In genomic region chr15:90049666-90050604, GRCh38 we compare ENCODE assay signal across 20 cellular contexts. TPM values are rescaled to one million over a fixed set of nuclear protein-coding genes. Genes with fewer than 3 reads are reported as not detected.
A peak's percentile ranks its signal among the peaks of the same experiment; 100 is the strongest.
DNase-seq lines count a peak whose midpoint lies in the region; ATAC-seq and TF ChIP-seq lines count a peak whose summit lies in the region.
"Had no signal": no experiment of that assay in that cellular context is flagged by ENCODE, and none has a peak within 500 bp of the region (broad histone marks: within the 10 kb centered on the region; RNA-seq: fewer than 3 reads in every experiment).

No MANE protein-coding gene starts in this region.

- DNase-seq in CD14-positive monocyte (ENCODE audit: low spot score) (no peak), GM23338 (ENCODE audit: low spot score) (no peak), cerebellar cortex (ENCODE audit: low spot score) (peak; percentile 27), nephron progenitor cell (no peak), GDM1 (lab: John Stamatoyannopoulos, UW) (no peak), NCI-H1930 (lab: John Stamatoyannopoulos, UW) (no peak)
- DNase-seq in activated CD8-positive, alpha-beta memory T cell treated with anti-CD3 and anti-CD28 coated beads, Interleukin-2, amount 10 ng/mL, durations not matched to agents 7 days and 5 days: no peak
- DNase-seq: activated T-cell treated with anti-CD3 and anti-CD28 coated beads, Interleukin-2, amount 50 U/mL, for 48 hours; AML-193; effector CD8-positive, alpha-beta T cell; HCEC 1CT; hippocampal formation; kidney glomerular epithelial cell; NCI-H82; small intestine; tibial artery had no signal

- CTCF ChIA-PET in activated CD8-positive, alpha-beta memory T cell treated with anti-CD3 and anti-CD28 coated beads, Interleukin-2, amount 10 ng/mL, durations not matched to agents 7 days and 5 days (lab: Charles Lee): no interaction called here

- H3K27ac Mint-ChIP-seq in CD14-positive monocyte (peak overlapping the region in 6 of 7 donors; percentile 48 to 82 (median 76)), GM23338 (peak overlapping the region; percentile 19; the same call in 1 of the 2 replicates), nephron progenitor cell (peak overlapping the region; percentile 77)
- H3K27ac Mint-ChIP-seq in activated CD8-positive, alpha-beta memory T cell treated with anti-CD3 and anti-CD28 coated beads, Interleukin-2, amount 10 ng/mL, durations not matched to agents 7 days and 5 days: no peak overlapping the region

- H3K79me2 ChIP-seq in GM23338 (replicated peaks; ENCODE audit: insufficient read depth): no peaks in the 10 kb centered on the region; the same call in 1 of the 2 replicates

- H3K4me1 ChIP-seq in GM23338 (ENCODE audit: insufficient read depth): peaks cover 7% of the 10 kb centered on the region

- H3K4me1 Mint-ChIP-seq in CD14-positive monocyte (peaks cover 82% of the 10 kb centered on the region), GM23338 (peaks cover 32% of the 10 kb centered on the region), nephron progenitor cell (peaks cover 73% of the 10 kb centered on the region)
- peaks cover 2% of the 10 kb centered on the region for H3K4me1 Mint-ChIP-seq in activated CD8-positive, alpha-beta memory T cell treated with anti-CD3 and anti-CD28 coated beads, Interleukin-2, amount 10 ng/mL, durations not matched to agents 7 days and 5 days

- H3K4me2 ChIP-seq in GM23338: no peak overlapping the region

- H3K36me3 ChIP-seq in GM23338 (ENCODE audit: insufficient read depth): no peaks in the 10 kb centered on the region
- H3K36me3 ChIP-seq: pancreas, tibial artery had no signal

- H3K27me3 Mint-ChIP-seq in CD14-positive monocyte (ENCODE audit: low read depth in 3 of 3) (peaks cover 0 to 5% (median 0%) of the 10 kb centered on the region in 3 donors), GM23338 (ENCODE audit: insufficient read depth, low read depth, poor library complexity) (peaks cover 12% of the 10 kb centered on the region), nephron progenitor cell (ENCODE audit: low read depth, poor library complexity) (peaks cover 3% of the 10 kb centered on the region)
- no peaks in the 10 kb centered on the region for H3K27me3 Mint-ChIP-seq in activated CD8-positive, alpha-beta memory T cell treated with anti-CD3 and anti-CD28 coated beads, Interleukin-2, amount 10 ng/mL, durations not matched to agents 7 days and 5 days

- no peaks in the 10 kb centered on the region for H3K9me2 ChIP-seq in GM23338 (ENCODE audit: insufficient read depth)

- ATAC-seq in GM23338: no peak
- no peak for ATAC-seq in activated CD8-positive, alpha-beta memory T cell treated with anti-CD3 and anti-CD28 coated beads, Interleukin-2, amount 10 ng/mL, durations not matched to agents 7 days and 5 days
- no peak for ATAC-seq in GM18858 (IDR thresholded peaks at IDR 0.05; ENCODE audit: unreplicated experiment)
- ATAC-seq: Panc1, pancreas had no signal

- H3K4me3 ChIP-seq in GM23338: no peak overlapping the region
- H3K4me3 ChIP-seq: pancreas, tibial artery had no signal

- no peaks in the 10 kb centered on the region; the same call in 1 of the 2 replicates for H4K20me1 ChIP-seq in GM23338 (replicated peaks; ENCODE audit: insufficient read depth)

- no peak overlapping the region for H2AFZ ChIP-seq in GM23338

- no peaks in the 10 kb centered on the region for H3K27me3 ChIP-seq in GM23338 (ENCODE audit: insufficient read depth)
- H3K27me3 ChIP-seq: pancreas, tibial artery had no signal

- H3K9me3 Mint-ChIP-seq in CD14-positive monocyte: no peaks in the 10 kb centered on the region
- no peaks in the 10 kb centered on the region for H3K9me3 Mint-ChIP-seq in GM23338
- H3K9me3 Mint-ChIP-seq in nephron progenitor cell: no peaks in the 10 kb centered on the region
- H3K9me3 Mint-ChIP-seq in activated CD8-positive, alpha-beta memory T cell treated with anti-CD3 and anti-CD28 coated beads, Interleukin-2, amount 10 ng/mL, durations not matched to agents 7 days and 5 days (ENCODE audit: low read depth): no peaks in the 10 kb centered on the region

- H3K27ac ChIP-seq in GM23338 (ENCODE audit: low read depth): no peak overlapping the region
- H3K27ac ChIP-seq: HL-60, tibial artery had no signal

- TF ChIP-seq CTCF in CD14-positive monocyte (IDR thresholded peaks at IDR 0.05) (no peak), GM23338 (conservative IDR thresholded peaks at IDR 0.05; ENCODE audit: low read depth in 2 of 2) (no peak), nephron progenitor cell (IDR thresholded peaks at IDR 0.05) (no peak)

- intact Hi-C loops in CD14-positive monocyte (cut with micrococcal nuclease): no loop called here

- H3K4me3 Mint-ChIP-seq in CD14-positive monocyte: no peak overlapping the region
- no peak overlapping the region for H3K4me3 Mint-ChIP-seq in GM23338
- H3K4me3 Mint-ChIP-seq in nephron progenitor cell: no peak overlapping the region
- no peak overlapping the region for H3K4me3 Mint-ChIP-seq in activated CD8-positive, alpha-beta memory T cell treated with anti-CD3 and anti-CD28 coated beads, Interleukin-2, amount 10 ng/mL, durations not matched to agents 7 days and 5 days

- H3K36me3 Mint-ChIP-seq in CD14-positive monocyte (peaks cover 46 to 60% of the 10 kb centered on the region in 2 donors), GM23338 (ENCODE audit: low read depth) (no peaks in the 10 kb centered on the region), nephron progenitor cell (ENCODE audit: low read depth) (no peaks in the 10 kb centered on the region)
- no peaks in the 10 kb centered on the region for H3K36me3 Mint-ChIP-seq in activated CD8-positive, alpha-beta memory T cell treated with anti-CD3 and anti-CD28 coated beads, Interleukin-2, amount 10 ng/mL, durations not matched to agents 7 days and 5 days

- no peaks in the 10 kb centered on the region for H3F3A ChIP-seq in GM23338 (replicated peaks; ENCODE audit: low read depth)

TF ChIP-seq in GM23338, 12 proteins besides CTCF, POLR2A, EP300 and RAD21:
- TF ChIP-seq ZNF331 (CRISPR knock-in tag; IDR thresholded peaks at IDR 0.05; ENCODE audit: low read depth): no peak
- no peak for TF ChIP-seq STAT1 (IDR thresholded peaks at IDR 0.05; ENCODE audit: unreplicated experiment)
- TF ChIP-seq EZH2 (IDR thresholded peaks at IDR 0.05; ENCODE audit: low read depth, unreplicated experiment): no peak

RNA-seq across cellular contexts. Expression of gene ZNF710, which starts 48.8 kb away (rescaled TPM):
- polyA plus RNA-seq in CD14-positive monocyte: 1 to 10 TPM; 3.4 to 4.8 TPM
- 16.7 and 18.2 TPM in 2 replicates for total RNA-seq in GM23338 (2014; rRNA removed; shearing (Covaris generic))
- polyA plus RNA-seq in GM23338 (2016; fragmentation: Nextera tagmentation; extraction: Ambion mirVana): 15.9 and 16.0 TPM in 2 replicates
- total RNA-seq in activated CD8-positive, alpha-beta memory T cell treated with anti-CD3 and anti-CD28 coated beads, Interleukin-2, amount 10 ng/mL, durations not matched to agents 7 days and 5 days: 10 to 100 TPM; 14.1 to 16.6 TPM

RNA-seq across cellular contexts. Expression of gene IDH2, which starts 52.3 kb away (rescaled TPM):
- polyA plus RNA-seq in CD14-positive monocyte: 100 to 1,000 TPM in 1 of 2 donors, 10 to 100 TPM in 1; 82.2 to 115 TPM
- 63.6 and 64.0 TPM in 2 replicates for total RNA-seq in GM23338 (2014; rRNA removed; shearing (Covaris generic))
- 54.9 and 58.1 TPM in 2 replicates for polyA plus RNA-seq in GM23338 (2016; fragmentation: Nextera tagmentation; extraction: Ambion mirVana)
- 100 to 1,000 TPM; 196 to 293 TPM for total RNA-seq in activated CD8-positive, alpha-beta memory T cell treated with anti-CD3 and anti-CD28 coated beads, Interleukin-2, amount 10 ng/mL, durations not matched to agents 7 days and 5 days
